14 cellular contexts compared by ENCODE assay signal in the genomic region with DNA sequence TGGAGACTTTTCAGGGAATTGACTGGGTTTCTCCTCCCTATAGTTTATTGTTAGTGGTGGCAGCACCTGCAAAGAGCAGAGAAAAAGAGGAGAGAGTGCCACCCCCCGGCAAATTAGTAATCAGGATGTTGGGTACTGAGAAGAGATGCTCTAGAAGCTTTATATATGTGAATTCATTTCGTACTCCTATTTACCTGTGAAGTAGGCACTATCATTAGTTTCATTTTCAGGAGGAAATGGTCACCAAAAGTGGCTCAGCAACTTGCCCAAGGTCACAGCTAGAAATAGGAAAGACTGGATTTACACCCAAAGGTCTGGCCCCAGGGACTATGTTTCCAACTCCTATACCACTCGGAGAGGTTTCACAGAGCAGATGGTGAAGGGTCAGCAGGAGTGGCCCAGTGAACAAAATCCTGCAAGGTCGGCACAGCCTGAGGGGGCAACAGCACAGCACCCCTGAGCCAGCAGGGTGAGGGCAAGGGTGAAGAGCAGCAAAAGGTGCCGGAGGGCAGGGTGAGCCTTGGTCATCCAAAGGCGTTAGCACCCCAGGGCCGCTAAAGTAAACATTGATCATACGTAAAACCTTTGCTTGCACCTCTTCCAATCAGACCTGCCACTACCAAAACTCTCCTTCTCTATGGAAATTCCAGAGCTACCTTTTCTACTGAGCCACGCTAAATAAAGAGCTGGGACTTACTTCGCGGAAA. TPM values are rescaled to one million over a fixed set of nuclear protein-coding genes. Genes with fewer than 3 reads are reported as not detected.
DNase-seq lines count a peak whose midpoint lies in the region; ATAC-seq, FAIRE-seq and TF ChIP-seq lines count a peak whose summit lies in the region.
"Had no signal": no experiment of that assay in that cellular context is flagged by ENCODE, and none has a peak within 500 bp of the region (broad histone marks: within the 10 kb centered on the region; RNA-seq: fewer than 3 reads in every experiment).

No MANE protein-coding gene starts in this region.

- no peaks in the 10 kb centered on the region for H3K36me3 Mint-ChIP-seq in naive B cell

- no peaks in the 10 kb centered on the region for H3K9me2 ChIP-seq in SK-N-SH

- in situ Hi-C loops in GM12878 (cut with MboI), result no loop called here

- RAD21 ChIA-PET in GM12878 (lab: Charles Lee; ENCODE audit: unreplicated experiment), result no interaction called here

- peak; percentile 22 for DNase-seq in GM12865 (ENCODE audit: low read depth)
- no peak for DNase-seq in GM12878 (ENCODE audit: low read depth, low spot score)
- no peak for DNase-seq in naive B cell
- DNase-seq in effector CD4-positive, alpha-beta T cell, result no peak
- no peak for DNase-seq in GM19240 (ENCODE audit: insufficient read length, low spot score)
- no peak for DNase-seq in SK-N-SH
- DNase-seq in islet precursor cell, result no peak
- DNase-seq: activated CD4-positive, alpha-beta memory T cell treated with anti-CD3 and anti-CD28 coated beads, Interleukin-2, amount 10 ng/mL, durations not matched to agents 7 days and 5 days; activated gamma-delta T cell treated with Interleukin-2 at 50 U/mL for 16 hours; NCI-H2171 treated with DMSO at 0.1 percent for 48 hours; SJCRH30 had no signal

- H3K4me1 Mint-ChIP-seq in naive B cell, result peaks cover 55 to 62% (median 58%) of the 10 kb centered on the region in 3 donors

- H3K9ac ChIP-seq in GM12878 (ENCODE audit: control insufficient read depth, insufficient read depth, low read length) (no peak overlapping the region), SK-N-SH (no peak overlapping the region)

- no peak overlapping the region for H3K4me3 Mint-ChIP-seq in naive B cell
- H3K4me3 Mint-ChIP-seq: activated CD4-positive, alpha-beta memory T cell treated with anti-CD3 and anti-CD28 coated beads, Interleukin-2, amount 10 ng/mL, durations not matched to agents 7 days and 5 days had no signal

- intact Hi-C loops in GM12878 (cut with micrococcal nuclease; ENCODE audit: unreplicated experiment), result no loop called here

- BruUV-seq in GM12878 (replicated peaks; lab: Mats Ljungman, UMichigan), result no TSS peak

- H3K27me3 ChIP-seq in GM12878 (replicated peaks in 1 of 2; ENCODE audit: control insufficient read depth in 2 of 2, insufficient read depth in 2 of 2, low read length in 1 of 2) (no peaks in the 10 kb centered on the region), SK-N-SH (ENCODE audit: insufficient read depth) (no peaks in the 10 kb centered on the region)
- H3K27me3 ChIP-seq: SJCRH30 had no signal

- TF ChIP-seq POLR2A in GM12878 (IDR thresholded peaks at IDR 0.05; ENCODE audit: low read depth, low read length), result no peak

- H3K9me3 Mint-ChIP-seq in naive B cell, result no peaks in the 10 kb centered on the region

- H2AFZ ChIP-seq in GM12878 (ENCODE audit: control insufficient read depth, low read depth, low read length) (no peak overlapping the region), SK-N-SH (ENCODE audit: low read depth) (no peak overlapping the region)

- H3K27ac Mint-ChIP-seq in naive B cell, result peak overlapping the region in 4 of 6 donors; percentile 6 to 58 (median 35)
- H3K27ac Mint-ChIP-seq: activated CD4-positive, alpha-beta memory T cell treated with anti-CD3 and anti-CD28 coated beads, Interleukin-2, amount 10 ng/mL, durations not matched to agents 7 days and 5 days had no signal

- H3K27ac ChIP-seq in GM12878 (ENCODE audit: control insufficient read depth, insufficient read depth), result no peak overlapping the region
- H3K27ac ChIP-seq in SK-N-SH (ENCODE audit: low read depth in 2 of 2, low read length in 1 of 2), result no peak overlapping the region
- H3K27ac ChIP-seq: SJCRH30, thoracic aorta had no signal

- ATAC-seq in HG03354 (IDR thresholded peaks at IDR 0.05; ENCODE audit: poor library complexity, severe bottlenecking, unreplicated experiment), result peak; percentile 59
- ATAC-seq in GM12878, result peak; percentile 69
- no peak for ATAC-seq in naive B cell (ENCODE audit: low read depth in 2 of 2)

- H3K36me3 ChIP-seq in GM12878 (ENCODE audit: control insufficient read depth in 2 of 2, insufficient read depth in 2 of 2, low read length in 1 of 2), result no peaks in the 10 kb centered on the region; a peak in 2 of 4 replicates
- H3K36me3 ChIP-seq in SK-N-SH (replicated peaks in 1 of 2; ENCODE audit: control insufficient read depth in 1 of 2, insufficient read depth in 2 of 2, low read length in 1 of 2), result no peaks in the 10 kb centered on the region
- H3K36me3 ChIP-seq: thoracic aorta had no signal

- SMC1A ChIA-PET in GM12878 (lab: Charles Lee; ENCODE audit: uncharacterized antibody, unreplicated experiment), result interaction anchor here (1.4 to 3.6 kb wide), 5 partner anchors 14 to 50 kb away, joined by 3 to 11 read pairs (median 5); a partner anchor contains a TSS

- no peaks in the 10 kb centered on the region for H3F3A ChIP-seq in SK-N-SH (replicated peaks; ENCODE audit: insufficient read depth)

- FAIRE-seq in GM12878 (lab: Jason Lieb, UNC), result no peak
- FAIRE-seq: bronchial epithelial cell had no signal

- H3K9me3 ChIP-seq in GM12878 (replicated peaks; ENCODE audit: control insufficient read depth, insufficient read depth, low read length), result peaks cover 2% of the 10 kb centered on the region; the same call in 1 of the 3 replicates
- no peaks in the 10 kb centered on the region for H3K9me3 ChIP-seq in SK-N-SH
- H3K9me3 ChIP-seq: SJCRH30, thoracic aorta had no signal

- CTCF ChIA-PET in GM12878 (lab: Yijun Ruan, JAX) (interaction anchor here (0.6 to 1.7 kb wide), 6 partner anchors 9 to 81 kb away, joined by 3 to 5 read pairs (median 3); a partner anchor contains a TSS), SK-N-SH (lab: Yijun Ruan, JAX) (interaction anchor here (0.7 to 1.2 kb wide), 2 partner anchors 241 to 294 kb away, joined by 3 read pairs; no protein-coding TSS in a partner anchor)

- H3K79me2 ChIP-seq in GM12878 (ENCODE audit: control insufficient read depth, insufficient read depth, low read length) (peaks cover 96% of the 10 kb centered on the region), SK-N-SH (ENCODE audit: insufficient read depth) (peaks cover 100% of the 10 kb centered on the region)

- H3K27me3 Mint-ChIP-seq in naive B cell, result no peaks in the 10 kb centered on the region
- H3K27me3 Mint-ChIP-seq: activated CD4-positive, alpha-beta memory T cell treated with anti-CD3 and anti-CD28 coated beads, Interleukin-2, amount 10 ng/mL, durations not matched to agents 7 days and 5 days had no signal

- no peak overlapping the region; the same call in 1 of the 2 replicates for H3K4me2 ChIP-seq in GM12878 (ENCODE audit: control insufficient read depth, insufficient read depth)
- no peak overlapping the region for H3K4me2 ChIP-seq in SK-N-SH

- 81% methylated on average over 11 of the region's 11 CpGs for WGBS in GM12878 (ENCODE audit: insufficient coverage, insufficient replicate concordance, low lambda C conversion rate, missing lambda C conversion rate)
- WGBS in SK-N-SH (ENCODE audit: low lambda C conversion rate), result 87% methylated on average over 11 of the region's 11 CpGs

- POLR2A ChIA-PET in GM12878 (lab: Charles Lee), result interaction anchor here (0.6 to 0.7 kb wide), 2 partner anchors 13 to 303 kb away, joined by 3 read pairs; no protein-coding TSS in a partner anchor
- POLR2A ChIA-PET in SK-N-SH (lab: Yijun Ruan, JAX), result no interaction called here

- H3K4me3 ChIP-seq in GM12865 (ENCODE audit: low read depth, low read length) (no peak overlapping the region), GM12878 (no peak overlapping the region), SK-N-SH (ENCODE audit: low read depth in 2 of 2, low read length in 1 of 2) (no peak overlapping the region)
- H3K4me3 ChIP-seq: SJCRH30, thoracic aorta had no signal

- H3K4me1 ChIP-seq in GM12878 (ENCODE audit: control insufficient read depth, insufficient read depth, low read length), result peaks cover 27% of the 10 kb centered on the region
- peaks cover 4 to 20% of the 10 kb centered on the region in 2 experiments; a peak in 2 of 4 replicates for H3K4me1 ChIP-seq in SK-N-SH (ENCODE audit: control insufficient read depth in 1 of 2, insufficient read depth in 2 of 2, low read depth in 1 of 2, low read length in 1 of 2)
- H3K4me1 ChIP-seq: SJCRH30 had no signal

- TF ChIP-seq EP300 in GM12878 (IDR thresholded peaks at IDR 0.05; ENCODE audit: borderline replicate concordance in 1 of 2, control insufficient read depth in 1 of 2, low read depth in 2 of 2, low read length in 2 of 2) (no peak), SK-N-SH (IDR thresholded peaks at IDR 0.05; ENCODE audit: borderline replicate concordance in 1 of 2, low read depth in 1 of 2, low read length in 1 of 2) (no peak)

- TF ChIP-seq CTCF in GM12865 (IDR thresholded peaks at IDR 0.05; ENCODE audit: insufficient read depth, low read depth, low read length, missing control alignments) (no peak), GM12878 (IDR thresholded peaks at IDR 0.05 in 2 of 3, conservative IDR thresholded peaks at IDR 0.05 in 1 of 3; ENCODE audit: control insufficient read depth in 2 of 3, extremely low read depth in 1 of 3, insufficient read depth in 1 of 3, low read depth in 3 of 3, low read length in 3 of 3) (no peak), SK-N-SH (IDR thresholded peaks at IDR 0.05) (no peak)

- no peak for TF ChIP-seq RAD21 in GM12878 (IDR thresholded peaks at IDR 0.05; ENCODE audit: insufficient read depth, low read depth, low read length)
- TF ChIP-seq RAD21 in SK-N-SH (IDR thresholded peaks at IDR 0.05; ENCODE audit: low read length), result no peak

- peaks cover 10% of the 10 kb centered on the region for H4K20me1 ChIP-seq in GM12878 (ENCODE audit: control insufficient read depth, insufficient read depth)
- H4K20me1 ChIP-seq in SK-N-SH (ENCODE audit: insufficient read depth), result peaks cover 100% of the 10 kb centered on the region

RNA-seq across cellular contexts. Expression of a gene that starts 23.6 kb away (rescaled TPM):
- 116 and 126 TPM in 2 replicates for total RNA-seq in GM12878 (2013; cell fraction: nucleolus; rRNA removed)
- total RNA-seq in GM12878 (2014; rRNA removed) (16.3 and 18.1 TPM in 2 replicates), GM12878 (2014; rRNA removed; fragmentation: Illumina TruSeq; extraction: Trizol) (15.2 and 15.7 TPM in 2 replicates), GM12878 (2021) (20.7 and 23.2 TPM in 2 replicates)
- polyA plus RNA-seq in GM12878 (2011; ENCODE audit: low read depth), result 12.6 TPM
- polyA plus RNA-seq in GM12878 (2011; rRNA removed) (32.9 and 38.1 TPM in 2 replicates), GM12878 (2014; fragmentation: Illumina TruSeq; extraction: Trizol) (10.6 and 16.0 TPM in 2 replicates), GM12878 (2014; fragmentation: Nextera tagmentation; extraction: Ambion mirVana) (1 to 10 TPM in 1 of 2 experiments, under 1 TPM in 1; 0.44 to 1.5 TPM), GM12878 (2014; rRNA removed) (25.5 and 28.7 TPM in 2 replicates), GM12878 (2016; fragmentation: Nextera tagmentation; extraction: Ambion mirVana) (10 to 100 TPM; 14.9 to 20.6 TPM), naive B cell (ENCODE audit: low read depth in 6 of 6) (10 to 100 TPM in 5 of 6 donors, 1 to 10 TPM in 1; 7.9 to 16.0 (median 13.8) TPM), SK-N-SH (2012; rRNA removed) (48.9 and 52.1 TPM in 2 replicates)
- 39.9 and 41.8 TPM in 2 replicates for polyA plus RNA-seq in GM12878 (2011; cell fraction: cytosol; rRNA removed)
- 43.3 and 49.4 TPM in 2 replicates for polyA plus RNA-seq in GM12878 (2011; cell fraction: nucleus; rRNA removed)
- 17.9 and 37.0 TPM in 2 replicates for polyA plus RNA-seq in GM12878 (2012)
- polyA minus RNA-seq in GM12878 (2011; rRNA and poly(A)+ RNA removed), result 24.9 and 62.5 TPM in 2 replicates
- 16.3 and 16.6 TPM in 2 replicates for polyA minus RNA-seq in GM12878 (2011; cell fraction: cytosol; rRNA and poly(A)+ RNA removed)
- 33.7 and 57.3 TPM in 2 replicates for polyA minus RNA-seq in GM12878 (2011; cell fraction: nucleus; rRNA and poly(A)+ RNA removed)
- 40.5 and 45.5 TPM in 2 replicates for polyA plus RNA-seq in SK-N-SH (2012; cell fraction: cytosol; rRNA removed)
- 60.2 and 71.7 TPM in 2 replicates for polyA plus RNA-seq in SK-N-SH (2012; cell fraction: nucleus; rRNA removed)

Comparison
In these comparisons a context has a peak if more than half of its experiments do, and no peak if none do; other contexts are left out.
1. ATAC-seq: peak in HG03354 (single experiment) and GM12878 (single experiment); none in naive B cell (0 of 2).